ENCODE assay signal across 21 cellular contexts in the genomic region with DNA sequence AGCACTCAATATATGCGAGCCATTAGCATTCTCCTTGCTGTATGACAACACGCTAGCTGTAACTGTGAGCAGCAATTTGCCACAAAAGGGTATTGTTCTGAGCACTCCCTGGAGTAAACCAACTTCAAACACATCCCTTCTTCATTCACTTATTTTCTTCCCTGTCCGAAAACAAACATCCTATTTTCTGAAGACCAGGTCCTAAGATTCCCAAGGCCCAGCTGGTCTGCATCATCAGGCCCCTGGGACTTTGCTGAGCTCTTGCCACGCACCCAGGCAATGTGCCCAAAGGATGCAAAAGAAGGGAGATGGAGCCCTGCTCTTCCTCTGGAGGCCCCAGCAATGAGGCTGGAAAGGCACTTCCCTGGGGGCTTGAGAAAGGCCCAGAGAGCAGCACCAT.
DNase-seq lines count a peak whose midpoint lies in the region; ATAC-seq and TF ChIP-seq lines count a peak whose summit lies in the region.
"Had no signal": no experiment of that assay in that cellular context is flagged by ENCODE, and none has a peak within 500 bp of the region (broad histone marks: within the 10 kb centered on the region; RNA-seq: fewer than 3 reads in every experiment).

No MANE protein-coding gene starts in this region.

- H3K4me3 ChIP-seq in cardiac fibroblast (replicated peaks in 1 of 2; ENCODE audit: low read depth in 2 of 2, low read length in 2 of 2) (no peak overlapping the region), mesendoderm (ENCODE audit: low read length) (no peak overlapping the region)
- H3K4me3 ChIP-seq: gastrocnemius medialis, upper lobe of left lung had no signal

- no peak overlapping the region for H3K56ac ChIP-seq in mesendoderm (ENCODE audit: low read length)

- no peak for TF ChIP-seq CTCF in cardiac fibroblast (IDR thresholded peaks at IDR 0.05; ENCODE audit: low read depth, low read length)

- no peak overlapping the region for H2BK5ac ChIP-seq in mesendoderm (ENCODE audit: low read length)

- DNase-seq in cardiac fibroblast (ENCODE audit: low read depth in 2 of 2), result peak; percentile 50 to 64
- no peak for DNase-seq in immature natural killer cell
- DNase-seq in stimulated activated effector memory CD8-positive, alpha-beta T cell treated with anti-CD3 and anti-CD28 coated beads, Interleukin-12 subunit alpha, Interleukin-12 subunit beta, amount 100 ng/mL, for 72 hours (ENCODE audit: low spot score in 2 of 2), result no peak
- DNase-seq in mesendoderm, result no peak
- no peak for DNase-seq in cerebellar cortex (ENCODE audit: low spot score)
- DNase-seq: activated CD4-positive, CD25-positive, alpha-beta regulatory T cell treated with anti-CD3 and anti-CD28 coated beads, Interleukin-2, amount 50 U/mL, for 72 hours; activated gamma-delta T cell; Caco-2; gastrocnemius medialis; GOT3; Kasumi-1; NCI-H1092 treated with DMSO at 0.1 percent for 48 hours; NCI-H2081 treated with DMSO at 0.1 percent for 48 hours; NCI-H510A; RPMI8226; T-helper 9 cell; upper lobe of left lung had no signal

- peaks cover 2% of the 10 kb centered on the region for H3K79me2 ChIP-seq in mesendoderm (ENCODE audit: control insufficient read depth, insufficient read depth, low read length)

- peaks cover 22% of the 10 kb centered on the region for H3K79me1 ChIP-seq in mesendoderm (ENCODE audit: low read length)

- H2BK120ac ChIP-seq in mesendoderm (ENCODE audit: low read depth, low read length), result no peak overlapping the region

- H3K27ac ChIP-seq in mesendoderm (ENCODE audit: low read depth, low read length), result no peak overlapping the region
- H3K27ac ChIP-seq: gastrocnemius medialis had no signal

- H2BK15ac ChIP-seq in mesendoderm (replicated peaks; ENCODE audit: low read depth), result no peak overlapping the region

- H3K4me3 Mint-ChIP-seq in IgD-negative memory B cell (no peak overlapping the region), immature natural killer cell (peak overlapping the region in 1 of 5 donors; percentile 28)
- no peak overlapping the region for H3K4me3 Mint-ChIP-seq in stimulated activated effector memory CD8-positive, alpha-beta T cell treated with anti-CD3 and anti-CD28 coated beads, Interleukin-12 subunit alpha, Interleukin-12 subunit beta, amount 100 ng/mL, for 72 hours

- H2AK5ac ChIP-seq in mesendoderm (ENCODE audit: low read length), result no peak overlapping the region

- no peak overlapping the region for H3K23ac ChIP-seq in mesendoderm (ENCODE audit: low read length)

- peaks cover 3% of the 10 kb centered on the region for H3K36me3 ChIP-seq in mesendoderm (ENCODE audit: control insufficient read depth, insufficient read depth, low read length)
- H3K36me3 ChIP-seq: gastrocnemius medialis had no signal

- peaks cover 40 to 57% (median 52%) of the 10 kb centered on the region in 3 donors for H3K4me1 Mint-ChIP-seq in IgD-negative memory B cell
- peaks cover 98 to 99% of the 10 kb centered on the region in 2 donors for H3K4me1 Mint-ChIP-seq in immature natural killer cell
- H3K4me1 Mint-ChIP-seq in stimulated activated effector memory CD8-positive, alpha-beta T cell treated with anti-CD3 and anti-CD28 coated beads, Interleukin-12 subunit alpha, Interleukin-12 subunit beta, amount 100 ng/mL, for 72 hours, result peaks cover 82% of the 10 kb centered on the region

- H4K5ac ChIP-seq in mesendoderm (ENCODE audit: low read length), result no peak overlapping the region

- H3K27ac Mint-ChIP-seq in IgD-negative memory B cell, result peak overlapping the region in 2 of 3 donors; percentile 21 to 33
- peak overlapping the region in 5 of 6 donors; percentile 4 to 67 (median 46) for H3K27ac Mint-ChIP-seq in immature natural killer cell
- H3K27ac Mint-ChIP-seq in stimulated activated effector memory CD8-positive, alpha-beta T cell treated with anti-CD3 and anti-CD28 coated beads, Interleukin-12 subunit alpha, Interleukin-12 subunit beta, amount 100 ng/mL, for 72 hours, result peak overlapping the region; percentile 85

- ATAC-seq in stimulated activated effector memory CD8-positive, alpha-beta T cell treated with anti-CD3 and anti-CD28 coated beads, Interleukin-12 subunit alpha, Interleukin-12 subunit beta, amount 100 ng/mL, for 72 hours, result no peak
- no peak for ATAC-seq in GM19455 (IDR thresholded peaks at IDR 0.05; ENCODE audit: unreplicated experiment)
- ATAC-seq in HG03095 (IDR thresholded peaks at IDR 0.05; ENCODE audit: unreplicated experiment), result no peak
- ATAC-seq: gastrocnemius medialis, left lobe of liver had no signal

- H4K8ac ChIP-seq in mesendoderm (ENCODE audit: low read depth, low read length), result no peak overlapping the region

- no peak overlapping the region for H3K4ac ChIP-seq in mesendoderm (ENCODE audit: low read depth, low read length)

- H3K4me2 ChIP-seq in mesendoderm (ENCODE audit: low read length), result no peak overlapping the region

- H3K9ac ChIP-seq in mesendoderm (ENCODE audit: low read length), result no peak overlapping the region

- H3K9me3 Mint-ChIP-seq in IgD-negative memory B cell, result peaks cover 0 to 3% (median 0%) of the 10 kb centered on the region in 3 donors
- no peaks in the 10 kb centered on the region for H3K9me3 Mint-ChIP-seq in immature natural killer cell
- no peaks in the 10 kb centered on the region for H3K9me3 Mint-ChIP-seq in stimulated activated effector memory CD8-positive, alpha-beta T cell treated with anti-CD3 and anti-CD28 coated beads, Interleukin-12 subunit alpha, Interleukin-12 subunit beta, amount 100 ng/mL, for 72 hours

- no peaks in the 10 kb centered on the region for H3K27me3 ChIP-seq in mesendoderm (ENCODE audit: insufficient read depth, low read length, poor library complexity)
- H3K27me3 ChIP-seq: gastrocnemius medialis, upper lobe of left lung had no signal

- peaks cover 8% of the 10 kb centered on the region for H3K36me3 Mint-ChIP-seq in IgD-negative memory B cell
- H3K36me3 Mint-ChIP-seq in immature natural killer cell, result peaks cover 27 to 49% (median 41%) of the 10 kb centered on the region in 3 donors
- peaks cover 81% of the 10 kb centered on the region for H3K36me3 Mint-ChIP-seq in stimulated activated effector memory CD8-positive, alpha-beta T cell treated with anti-CD3 and anti-CD28 coated beads, Interleukin-12 subunit alpha, Interleukin-12 subunit beta, amount 100 ng/mL, for 72 hours

- H3K4me1 ChIP-seq in mesendoderm (ENCODE audit: control insufficient read depth, low read depth, low read length), result peaks cover 2% of the 10 kb centered on the region

- no peak overlapping the region for H3K18ac ChIP-seq in mesendoderm (ENCODE audit: low read length)

- WGBS in mesendoderm (ENCODE audit: extremely low coverage, insufficient coverage, low lambda C conversion rate), result no CpG with 5 or more reads among the region's 4 CpGs

- H3K27me3 Mint-ChIP-seq in IgD-negative memory B cell (no peaks in the 10 kb centered on the region), immature natural killer cell (ENCODE audit: low read depth in 3 of 3) (peaks cover 1 to 18% (median 2%) of the 10 kb centered on the region in 3 donors)

Comparison
In these comparisons a context has a peak if more than half of its experiments do, and no peak if none do; other contexts are left out.
1. H3K27ac Mint-ChIP-seq: peak in every context shown above with its lines; median percentile 85 in stimulated activated effector memory CD8-positive, alpha-beta T cell treated with anti-CD3 and anti-CD28 coated beads, Interleukin-12 subunit alpha, Interleukin-12 subunit beta, amount 100 ng/mL, for 72 hours; 46 in immature natural killer cell; 27 in IgD-negative memory B cell.
2. DNase-seq: peak in cardiac fibroblast (2 of 2); none in immature natural killer cell (0 of 3), stimulated activated effector memory CD8-positive, alpha-beta T cell treated with anti-CD3 and anti-CD28 coated beads, Interleukin-12 subunit alpha, Interleukin-12 subunit beta, amount 100 ng/mL, for 72 hours (0 of 2), mesendoderm (single experiment) and cerebellar cortex (single experiment).